26 cellular contexts compared by ENCODE assay signal in genomic region chr1:9607352-9607751, GRCh38.
"Had no signal": no experiment of that assay in that cellular context is flagged by ENCODE, and none has a peak within 500 bp of the region (broad histone marks: within the 10 kb centered on the region; RNA-seq: fewer than 3 reads in every experiment).

No MANE protein-coding gene starts in this region.

- H3K36me3 Mint-ChIP-seq: activated naive CD8-positive, alpha-beta T cell had no signal

- H3K9ac ChIP-seq: KMS-11 had no signal

- FAIRE-seq: astrocyte, RCC 7860 had no signal

- H3K27ac ChIP-seq: cardiac muscle cell, KMS-11 had no signal

- H3K27me3 ChIP-seq: cardiac muscle cell, MG63 had no signal

- H3K9me3 Mint-ChIP-seq: activated CD4-positive, alpha-beta T cell treated with anti-CD3 and anti-CD28 coated beads, Interleukin-2, amount 10 ng/mL, durations not matched to agents 24 days and 14 days; activated T-cell treated with anti-CD3 and anti-CD28 coated beads, Interleukin-2, amount 50 U/mL, for 24 hours; activated T-helper 1 cell treated with anti-CD3 and anti-CD28 coated beads, Interleukin-12 subunit alpha, Interleukin-12 subunit beta, Interleukin-2, Interleukin-4 antibody, amounts not matched to agents 30 ng/mL and 10 ng/mL and 1 ng/mL, durations not matched to agents 14 hours and 24 hours and 36 hours; brain; WTC11 had no signal

- H3K4me3 ChIP-seq: cardiac muscle cell, MG63 had no signal

- DNase-seq: activated CD4-positive, alpha-beta T cell treated with anti-CD3 and anti-CD28 coated beads, Interleukin-2, amount 10 ng/mL, durations not matched to agents 24 days and 14 days; activated CD4-positive, alpha-beta T cell treated with anti-CD3 and anti-CD28 coated beads, Interleukin-2, amount 50 U/mL, for 48 hours; activated CD4-positive, CD25-positive, alpha-beta regulatory T cell treated with anti-CD3 and anti-CD28 coated beads, Interleukin-2, amount 50 U/mL, for 72 hours; activated CD8-positive, alpha-beta memory T cell treated with anti-CD3 and anti-CD28 coated beads, Interleukin-2, amount 10 ng/mL, durations not matched to agents 7 days and 5 days; activated effector memory CD4-positive, alpha-beta T cell treated with Interleukin-2 at 50 U/mL for 16 hours; activated naive CD4-positive, alpha-beta T cell; activated T-cell treated with anti-CD3 and anti-CD28 coated beads, Interleukin-2, amount 50 U/mL, for 24 hours; MG63; NCI-H1105; NCI-H1436; NCI-H1694 treated with DMSO at 0.1 percent for 48 hours; NCI-H2029 treated with DMSO at 0.1 percent for 48 hours; NCI-H510A treated with DMSO at 0.1 percent for 48 hours; NCI-H69; PC-3; SIG-M5; T-helper 17 cell; T-helper 9 cell had no signal

- H3K27ac Mint-ChIP-seq: activated CD4-positive, alpha-beta T cell treated with anti-CD3 and anti-CD28 coated beads, Interleukin-2, amount 10 ng/mL, durations not matched to agents 24 days and 14 days; activated CD8-positive, alpha-beta memory T cell treated with anti-CD3 and anti-CD28 coated beads, Interleukin-2, amount 10 ng/mL, durations not matched to agents 7 days and 5 days; activated naive CD8-positive, alpha-beta T cell; activated T-cell treated with anti-CD3 and anti-CD28 coated beads, Interleukin-2, amount 50 U/mL, for 24 hours; activated T-helper 1 cell treated with anti-CD3 and anti-CD28 coated beads, Interleukin-12 subunit alpha, Interleukin-12 subunit beta, Interleukin-2, Interleukin-4 antibody, amounts not matched to agents 30 ng/mL and 10 ng/mL and 1 ng/mL, durations not matched to agents 14 hours and 24 hours and 36 hours; T-helper 17 cell had no signal

- H3K4me2 ChIP-seq: KMS-11 had no signal

- H3K9me3 ChIP-seq: MG63 had no signal

- ATAC-seq: activated CD8-positive, alpha-beta memory T cell treated with anti-CD3 and anti-CD28 coated beads, Interleukin-2, amount 10 ng/mL, durations not matched to agents 7 days and 5 days; PC-3; T-helper 17 cell; WTC11 had no signal

- H3K4me3 Mint-ChIP-seq: activated CD4-positive, alpha-beta T cell treated with anti-CD3 and anti-CD28 coated beads, Interleukin-2, amount 10 ng/mL, durations not matched to agents 24 days and 14 days; activated CD8-positive, alpha-beta memory T cell treated with anti-CD3 and anti-CD28 coated beads, Interleukin-2, amount 10 ng/mL, durations not matched to agents 7 days and 5 days; activated naive CD8-positive, alpha-beta T cell; activated T-cell treated with anti-CD3 and anti-CD28 coated beads, Interleukin-2, amount 50 U/mL, for 24 hours; activated T-helper 1 cell treated with anti-CD3 and anti-CD28 coated beads, Interleukin-12 subunit alpha, Interleukin-12 subunit beta, Interleukin-2, Interleukin-4 antibody, amounts not matched to agents 30 ng/mL and 10 ng/mL and 1 ng/mL, durations not matched to agents 14 hours and 24 hours and 36 hours; brain; T-helper 17 cell; WTC11 had no signal

- H3K4me1 Mint-ChIP-seq: activated CD4-positive, alpha-beta T cell treated with anti-CD3 and anti-CD28 coated beads, Interleukin-2, amount 10 ng/mL, durations not matched to agents 24 days and 14 days; activated CD8-positive, alpha-beta memory T cell treated with anti-CD3 and anti-CD28 coated beads, Interleukin-2, amount 10 ng/mL, durations not matched to agents 7 days and 5 days; T-helper 17 cell; WTC11 had no signal

- H3K27me3 Mint-ChIP-seq: activated CD4-positive, alpha-beta T cell treated with anti-CD3 and anti-CD28 coated beads, Interleukin-2, amount 10 ng/mL, durations not matched to agents 24 days and 14 days; activated CD8-positive, alpha-beta memory T cell treated with anti-CD3 and anti-CD28 coated beads, Interleukin-2, amount 10 ng/mL, durations not matched to agents 7 days and 5 days; activated naive CD8-positive, alpha-beta T cell; activated T-cell treated with anti-CD3 and anti-CD28 coated beads, Interleukin-2, amount 50 U/mL, for 24 hours; brain; T-helper 17 cell had no signal
